ENCODE assay signal across 15 cellular contexts in genomic region chr5:56168066-56168478, GRCh38.
DNase-seq lines count a peak whose midpoint lies in the region; ATAC-seq and TF ChIP-seq lines count a peak whose summit lies in the region.
"Had no signal": no experiment of that assay in that cellular context is flagged by ENCODE, and none has a peak within 500 bp of the region (broad histone marks: within the 10 kb centered on the region; RNA-seq: fewer than 3 reads in every experiment).

No MANE protein-coding gene starts in this region.

- H3K4me3 ChIP-seq in BLaER1, result no peak overlapping the region
- H3K4me3 ChIP-seq in fibroblast of lung (replicated peaks in 1 of 4; ENCODE audit: control extremely low read depth in 1 of 4, insufficient read depth in 1 of 4, low read depth in 3 of 4, low read length in 4 of 4), result no peak overlapping the region
- H3K4me3 ChIP-seq: prostate gland had no signal

- DNase-seq in H4 (ENCODE audit: low spot score), result peak; percentile 94
- DNase-seq in T-cell, result no peak
- DNase-seq in fibroblast of lung (ENCODE audit: low read depth in 2 of 2), result peak; percentile 76 to 85
- DNase-seq in activated CD8-positive, alpha-beta memory T cell treated with anti-CD3 and anti-CD28 coated beads for 24 hours, result no peak
- DNase-seq in kidney tubule cell (ENCODE audit: low spot score), result no peak
- no peak for DNase-seq in stimulated activated CD4-positive, alpha-beta T cell treated with anti-CD3 and anti-CD28 coated beads, Interleukin-2, amount 100 ng/mL, for 24 hours
- DNase-seq: activated gamma-delta T cell treated with Interleukin-2 at 50 U/mL for 16 hours; BE2C; central memory CD4-positive, alpha-beta T cell; heart right ventricle; NCI-H1105; NCI-H2227 treated with DMSO at 0.1 percent for 48 hours had no signal

- no peak overlapping the region for H3K9ac ChIP-seq in BLaER1
- H3K9ac ChIP-seq in fibroblast of lung (ENCODE audit: insufficient read depth, low read length), result no peak overlapping the region

- H3K4me1 Mint-ChIP-seq in T-cell, result peaks cover 28 to 51% (median 36%) of the 10 kb centered on the region in 3 donors

- H3K79me2 ChIP-seq in fibroblast of lung (ENCODE audit: control insufficient read depth, insufficient read depth, low read length), result no peaks in the 10 kb centered on the region

- no peak overlapping the region for H2AFZ ChIP-seq in fibroblast of lung (ENCODE audit: low read length)

- H3K4me1 ChIP-seq in BLaER1, result peaks cover 31% of the 10 kb centered on the region
- H3K4me1 ChIP-seq in fibroblast of lung (ENCODE audit: control insufficient read depth, extremely low read depth, insufficient read depth, low read length), result peaks cover 8% of the 10 kb centered on the region
- H3K4me1 ChIP-seq: BE2C, prostate gland had no signal

- H3K27me3 Mint-ChIP-seq in T-cell, result peaks cover 0 to 3% of the 10 kb centered on the region in 2 donors

- ATAC-seq in T-cell (replicated peaks in 1 of 4) (peak in 1 of 4 experiments; percentile 23), HG03520 (IDR thresholded peaks at IDR 0.05; ENCODE audit: unreplicated experiment) (no peak)
- ATAC-seq: heart right ventricle had no signal

- no peaks in the 10 kb centered on the region for H3K9me3 ChIP-seq in BLaER1
- no peaks in the 10 kb centered on the region for H3K9me3 ChIP-seq in fibroblast of lung (ENCODE audit: control insufficient read depth, insufficient read depth, low read depth, low read length)
- H3K9me3 ChIP-seq: BE2C, heart right ventricle, prostate gland had no signal

- no peaks in the 10 kb centered on the region for H4K20me1 ChIP-seq in BLaER1
- H4K20me1 ChIP-seq in fibroblast of lung (ENCODE audit: control insufficient read depth, extremely low read depth, insufficient read depth, low read length), result no peaks in the 10 kb centered on the region

- H3K27me3 ChIP-seq in BLaER1, result no peaks in the 10 kb centered on the region
- H3K27me3 ChIP-seq in fibroblast of lung (ENCODE audit: control insufficient read depth, insufficient read depth, low read length), result no peaks in the 10 kb centered on the region
- H3K27me3 ChIP-seq: BE2C, heart right ventricle had no signal

- POLR2A ChIA-PET in T-cell (lab: Charles Lee), result no interaction called here

- 0 out of 2 replicates have a peak overlapping the region, but pooled peaks have one; percentile 0 for H3K4me2 ChIP-seq in BLaER1
- H3K4me2 ChIP-seq in fibroblast of lung (ENCODE audit: extremely low read depth, insufficient read depth, low read length), result no peak overlapping the region

- H3K36me3 Mint-ChIP-seq in T-cell, result no peaks in the 10 kb centered on the region

- no peak overlapping the region for H3K27ac ChIP-seq in BLaER1
- no peak overlapping the region for H3K27ac ChIP-seq in fibroblast of lung (ENCODE audit: insufficient read depth, low read length)
- H3K27ac ChIP-seq: prostate gland had no signal

- H3K27ac Mint-ChIP-seq in T-cell, result no peak overlapping the region

- no peaks in the 10 kb centered on the region for H3K36me3 ChIP-seq in BLaER1
- no peaks in the 10 kb centered on the region for H3K36me3 ChIP-seq in fibroblast of lung (ENCODE audit: control insufficient read depth, insufficient read depth, low read length)
- H3K36me3 ChIP-seq: BE2C, heart right ventricle, prostate gland had no signal

- no peaks in the 10 kb centered on the region for H3K9me3 Mint-ChIP-seq in T-cell

- no peak for TF ChIP-seq CTCF in fibroblast of lung (conservative IDR thresholded peaks at IDR 0.05 in 1 of 2, IDR thresholded peaks at IDR 0.05 in 1 of 2; ENCODE audit: low read depth in 1 of 2, low read length in 2 of 2)

- peak overlapping the region in 2 of 3 donors; percentile 13 to 47 for H3K4me3 Mint-ChIP-seq in T-cell

- CTCF ChIA-PET in T-cell (lab: Charles Lee), result no interaction called here

Comparison
In these comparisons a context has a peak if more than half of its experiments do, and no peak if none do; other contexts are left out.
1. DNase-seq: peak in H4 (single experiment) and fibroblast of lung (2 of 2); none in T-cell (0 of 34), activated CD8-positive, alpha-beta memory T cell treated with anti-CD3 and anti-CD28 coated beads for 24 hours (single experiment), kidney tubule cell (single experiment) and stimulated activated CD4-positive, alpha-beta T cell treated with anti-CD3 and anti-CD28 coated beads, Interleukin-2, amount 100 ng/mL, for 24 hours (0 of 2).